ENCODE assay signal across 18 cellular contexts in the genomic region with DNA sequence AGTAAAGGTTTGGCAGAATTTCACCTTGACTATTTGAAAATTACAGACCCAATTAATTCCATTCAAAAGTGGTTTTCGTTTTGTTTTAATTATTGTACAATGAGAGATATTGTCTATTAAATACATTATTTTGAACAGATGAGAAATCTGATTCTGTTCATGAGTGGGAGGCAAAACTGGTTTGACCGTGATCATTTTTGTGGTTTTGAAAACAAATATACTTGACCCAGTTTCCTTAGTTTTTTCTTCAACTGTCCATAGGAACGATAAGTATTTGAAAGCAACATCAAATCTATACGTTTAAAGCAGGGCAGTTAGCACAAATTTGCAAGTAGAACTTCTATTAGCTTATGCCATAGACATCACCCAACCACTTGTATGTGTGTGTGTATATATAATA.
"Had no signal": no experiment of that assay in that cellular context is flagged by ENCODE, and none has a peak within 500 bp of the region (broad histone marks: within the 10 kb centered on the region; RNA-seq: fewer than 3 reads in every experiment).

No MANE protein-coding gene starts in this region.

- H3K9me3 Mint-ChIP-seq: activated naive CD4-positive, alpha-beta T cell treated with anti-CD3 and anti-CD28 coated beads, Interleukin-2, amount 50 U/mL, for 24 hours; nephron progenitor cell; T-helper 2 cell treated with Interferon-gamma antibody and Interleukin-4, amounts not matched to agents 5 μg/mL and 100 μg/mL, for 36 hours had no signal

- H3K4me1 ChIP-seq: vagina had no signal

- H3K4me1 Mint-ChIP-seq: nephron progenitor cell had no signal

- H3K27me3 Mint-ChIP-seq: activated naive CD4-positive, alpha-beta T cell treated with anti-CD3 and anti-CD28 coated beads, Interleukin-2, amount 50 U/mL, for 24 hours had no signal

- H3K27me3 ChIP-seq: adrenal gland, dorsolateral prefrontal cortex, vagina had no signal

- H3K27ac ChIP-seq: adrenal gland, cardiac muscle cell, dorsolateral prefrontal cortex, vagina had no signal

- H3K9me3 ChIP-seq: adrenal gland, vagina had no signal

- H3K4me3 ChIP-seq: adrenal gland, cardiac muscle cell, dorsolateral prefrontal cortex, lung, vagina had no signal

- H3K27ac Mint-ChIP-seq: activated naive CD4-positive, alpha-beta T cell treated with anti-CD3 and anti-CD28 coated beads, Interleukin-2, amount 50 U/mL, for 24 hours; nephron progenitor cell; T-helper 2 cell treated with Interferon-gamma antibody and Interleukin-4, amounts not matched to agents 5 μg/mL and 100 μg/mL, for 36 hours had no signal

- DNase-seq: activated CD4-positive, alpha-beta T cell treated with anti-CD3 and anti-CD28 coated beads, Interleukin-2, amount 50 U/mL, for 48 hours; activated gamma-delta T cell; adrenal gland; dorsolateral prefrontal cortex; foreskin melanocyte; glutamatergic neuron; hippocampal formation; islet precursor cell; midbrain; nephron progenitor cell; nucleus accumbens; stimulated activated CD8-positive, alpha-beta memory T cell treated with anti-CD3 and anti-CD28 coated beads, Interleukin-4, amount 100 ng/mL, for 48 hours; stimulated activated naive CD4-positive, alpha-beta T cell had no signal

- H3K4me3 Mint-ChIP-seq: activated naive CD4-positive, alpha-beta T cell treated with anti-CD3 and anti-CD28 coated beads, Interleukin-2, amount 50 U/mL, for 24 hours; nephron progenitor cell; T-helper 2 cell treated with Interferon-gamma antibody and Interleukin-4, amounts not matched to agents 5 μg/mL and 100 μg/mL, for 36 hours had no signal
